ENCODE assay signal across 1 cellular context in the genomic region with DNA sequence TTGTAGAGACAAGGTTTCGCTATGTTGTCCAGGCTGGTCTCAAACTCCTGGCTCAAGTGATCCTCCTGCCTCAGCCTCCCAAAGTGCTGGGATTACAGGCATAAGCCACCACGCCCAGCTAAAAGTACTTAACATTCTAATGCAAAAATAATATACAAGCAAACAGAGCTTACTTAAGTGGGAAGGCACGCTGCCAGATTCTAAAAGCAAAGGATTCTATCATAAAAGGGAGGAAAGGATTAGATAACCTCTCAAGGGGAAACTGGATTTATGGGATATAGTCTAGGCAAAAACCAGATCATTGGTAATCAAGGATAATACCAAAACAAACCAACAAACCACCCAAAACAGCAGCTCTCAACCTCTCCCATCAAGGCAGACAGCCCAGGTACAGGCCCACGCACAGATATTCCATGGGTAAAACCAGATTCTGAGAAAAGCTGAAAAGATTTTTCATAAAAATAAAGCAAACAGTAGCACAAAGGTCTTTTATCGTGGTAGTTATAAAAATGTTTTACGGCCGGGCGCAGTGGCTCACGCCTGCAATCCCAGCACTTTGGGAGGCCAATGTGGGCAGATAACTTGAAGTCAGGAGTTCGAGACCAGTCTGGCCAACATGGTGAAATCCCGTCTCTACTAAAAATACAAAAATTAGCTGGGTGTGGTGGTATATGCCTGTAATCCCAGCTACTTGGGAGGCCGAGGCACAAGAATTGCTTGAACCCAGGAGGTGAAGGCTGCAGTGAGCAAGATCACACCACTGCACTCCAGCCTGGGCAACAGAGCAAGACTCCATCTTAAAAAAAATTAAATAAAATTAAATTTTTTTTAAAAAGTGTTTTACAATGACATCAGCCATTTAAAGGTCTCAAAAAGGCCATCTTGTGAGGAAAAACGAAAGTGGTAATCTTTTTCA.
A peak's percentile ranks its signal among the peaks of the same experiment; 100 is the strongest.
TF ChIP-seq lines count a peak whose summit lies in the region.

No MANE protein-coding gene starts in this region.

TF ChIP-seq in HEK293, 187 proteins besides CTCF, POLR2A, EP300 and RAD21 (continued from another document and continues in another):
- TF ChIP-seq, protein P1, sequence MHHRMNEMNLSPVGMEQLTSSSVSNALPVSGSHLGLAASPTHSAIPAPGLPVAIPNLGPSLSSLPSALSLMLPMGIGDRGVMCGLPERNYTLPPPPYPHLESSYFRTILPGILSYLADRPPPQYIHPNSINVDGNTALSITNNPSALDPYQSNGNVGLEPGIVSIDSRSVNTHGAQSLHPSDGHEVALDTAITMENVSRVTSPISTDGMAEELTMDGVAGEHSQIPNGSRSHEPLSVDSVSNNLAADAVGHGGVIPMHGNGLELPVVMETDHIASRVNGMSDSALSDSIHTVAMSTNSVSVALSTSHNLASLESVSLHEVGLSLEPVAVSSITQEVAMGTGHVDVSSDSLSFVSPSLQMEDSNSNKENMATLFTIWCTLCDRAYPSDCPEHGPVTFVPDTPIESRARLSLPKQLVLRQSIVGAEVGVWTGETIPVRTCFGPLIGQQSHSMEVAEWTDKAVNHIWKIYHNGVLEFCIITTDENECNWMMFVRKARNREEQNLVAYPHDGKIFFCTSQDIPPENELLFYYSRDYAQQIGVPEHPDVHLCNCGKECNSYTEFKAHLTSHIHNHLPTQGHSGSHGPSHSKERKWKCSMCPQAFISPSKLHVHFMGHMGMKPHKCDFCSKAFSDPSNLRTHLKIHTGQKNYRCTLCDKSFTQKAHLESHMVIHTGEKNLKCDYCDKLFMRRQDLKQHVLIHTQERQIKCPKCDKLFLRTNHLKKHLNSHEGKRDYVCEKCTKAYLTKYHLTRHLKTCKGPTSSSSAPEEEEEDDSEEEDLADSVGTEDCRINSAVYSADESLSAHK (tag by site-specific recombination; IDR thresholded peaks at IDR 0.05): peak; percentile 83
- peak; percentile 70 for TF ChIP-seq ZNF341 (tag by site-specific recombination; IDR thresholded peaks at IDR 0.05; ENCODE audit: low read depth)
- TF ChIP-seq ZNF843 (tag by site-specific recombination; IDR thresholded peaks at IDR 0.05): peak; percentile 96
- TF ChIP-seq KLF10 (tag by site-specific recombination; IDR thresholded peaks at IDR 0.05): peak; percentile 72
- TF ChIP-seq, protein P2, sequence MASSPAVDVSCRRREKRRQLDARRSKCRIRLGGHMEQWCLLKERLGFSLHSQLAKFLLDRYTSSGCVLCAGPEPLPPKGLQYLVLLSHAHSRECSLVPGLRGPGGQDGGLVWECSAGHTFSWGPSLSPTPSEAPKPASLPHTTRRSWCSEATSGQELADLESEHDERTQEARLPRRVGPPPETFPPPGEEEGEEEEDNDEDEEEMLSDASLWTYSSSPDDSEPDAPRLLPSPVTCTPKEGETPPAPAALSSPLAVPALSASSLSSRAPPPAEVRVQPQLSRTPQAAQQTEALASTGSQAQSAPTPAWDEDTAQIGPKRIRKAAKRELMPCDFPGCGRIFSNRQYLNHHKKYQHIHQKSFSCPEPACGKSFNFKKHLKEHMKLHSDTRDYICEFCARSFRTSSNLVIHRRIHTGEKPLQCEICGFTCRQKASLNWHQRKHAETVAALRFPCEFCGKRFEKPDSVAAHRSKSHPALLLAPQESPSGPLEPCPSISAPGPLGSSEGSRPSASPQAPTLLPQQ (tag by site-specific recombination; IDR thresholded peaks at IDR 0.05): peak; percentile 55; the same call in 1 of the 2 replicates
- TF ChIP-seq FEZF1 (tag by site-specific recombination; IDR thresholded peaks at IDR 0.05): peak; percentile 87
- TF ChIP-seq, protein P3, sequence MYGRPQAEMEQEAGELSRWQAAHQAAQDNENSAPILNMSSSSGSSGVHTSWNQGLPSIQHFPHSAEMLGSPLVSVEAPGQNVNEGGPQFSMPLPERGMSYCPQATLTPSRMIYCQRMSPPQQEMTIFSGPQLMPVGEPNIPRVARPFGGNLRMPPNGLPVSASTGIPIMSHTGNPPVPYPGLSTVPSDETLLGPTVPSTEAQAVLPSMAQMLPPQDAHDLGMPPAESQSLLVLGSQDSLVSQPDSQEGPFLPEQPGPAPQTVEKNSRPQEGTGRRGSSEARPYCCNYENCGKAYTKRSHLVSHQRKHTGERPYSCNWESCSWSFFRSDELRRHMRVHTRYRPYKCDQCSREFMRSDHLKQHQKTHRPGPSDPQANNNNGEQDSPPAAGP (tag by site-specific recombination; IDR thresholded peaks at IDR 0.05): peak; percentile 99
- peak; percentile 98 for TF ChIP-seq ZNF121 (tag by site-specific recombination; IDR thresholded peaks at IDR 0.05)
- peak; percentile 88; the same call in 1 of the 2 replicates for TF ChIP-seq ZEB2 (tag by site-specific recombination; IDR thresholded peaks at IDR 0.05)
- TF ChIP-seq, protein P4, sequence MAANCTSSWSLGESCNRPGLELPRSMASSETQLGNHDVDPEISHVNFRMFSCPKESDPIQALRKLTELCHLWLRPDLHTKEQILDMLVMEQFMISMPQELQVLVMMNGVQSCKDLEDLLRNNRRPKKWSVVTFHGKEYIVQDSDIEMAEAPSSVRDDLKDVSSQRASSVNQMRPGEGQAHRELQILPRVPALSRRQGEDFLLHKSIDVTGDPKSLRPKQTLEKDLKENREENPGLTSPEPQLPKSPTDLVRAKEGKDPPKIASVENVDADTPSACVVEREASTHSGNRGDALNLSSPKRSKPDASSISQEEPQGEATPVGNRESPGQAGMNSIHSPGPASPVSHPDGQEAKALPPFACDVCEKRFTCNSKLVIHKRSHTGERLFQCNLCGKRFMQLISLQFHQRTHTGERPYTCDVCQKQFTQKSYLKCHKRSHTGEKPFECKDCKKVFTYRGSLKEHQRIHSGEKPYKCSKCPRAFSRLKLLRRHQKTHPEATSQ (tag by site-specific recombination; IDR thresholded peaks at IDR 0.05): peak; percentile 64; the same call in 1 of the 2 replicates
- TF ChIP-seq GLI2 (tag by site-specific recombination; IDR thresholded peaks at IDR 0.05; ENCODE audit: borderline replicate concordance, low read depth): peak; percentile 45; the same call in 1 of the 2 replicates
- TF ChIP-seq KLF1 (tag by site-specific recombination; IDR thresholded peaks at IDR 0.05): peak; percentile 98
- TF ChIP-seq REPIN1 (tag by site-specific recombination; IDR thresholded peaks at IDR 0.05; ENCODE audit: low read depth): 0 out of 2 replicates have a peak, but pooled peaks have one; percentile 80
- TF ChIP-seq ZBTB44 (tag by site-specific recombination; IDR thresholded peaks at IDR 0.05): peak; percentile 75
- TF ChIP-seq IKZF3 (tag by site-specific recombination; IDR thresholded peaks at IDR 0.05): peak; percentile 53; the same call in 1 of the 2 replicates
- peak; percentile 85 for TF ChIP-seq GFI1B (tag by site-specific recombination; IDR thresholded peaks at IDR 0.05)
- 0 out of 2 replicates have a peak, but pooled peaks have one; percentile 49 for TF ChIP-seq SCRT1 (tag by site-specific recombination; IDR thresholded peaks at IDR 0.05; ENCODE audit: borderline replicate concordance)
- peak; percentile 88 for TF ChIP-seq ZXDB (tag by site-specific recombination; IDR thresholded peaks at IDR 0.05)
- 0 out of 2 replicates have a peak, but pooled peaks have one; percentile 43 for TF ChIP-seq ZNF629 (tag by site-specific recombination; IDR thresholded peaks at IDR 0.05)
- TF ChIP-seq ZNF610 (tag by site-specific recombination; IDR thresholded peaks at IDR 0.05; ENCODE audit: borderline replicate concordance): peak; percentile 67; the same call in 1 of the 2 replicates
- TF ChIP-seq ZNF184 (tag by site-specific recombination; IDR thresholded peaks at IDR 0.05): 0 out of 2 replicates have a peak, but pooled peaks have one; percentile 44
- TF ChIP-seq WT1 (tag by site-specific recombination; IDR thresholded peaks at IDR 0.05): peak; percentile 100
- peak; percentile 56 for TF ChIP-seq ZNF580 (tag by site-specific recombination; IDR thresholded peaks at IDR 0.05)
- peak; percentile 75; the same call in 1 of the 2 replicates for TF ChIP-seq KLF9 (tag by site-specific recombination; IDR thresholded peaks at IDR 0.05; ENCODE audit: low read depth)
- TF ChIP-seq GLIS1 (tag by site-specific recombination; IDR thresholded peaks at IDR 0.05): peak; percentile 53
- TF ChIP-seq INSM2 (tag by site-specific recombination; IDR thresholded peaks at IDR 0.05): peak; percentile 90
- TF ChIP-seq ZNF24 (tag by site-specific recombination; IDR thresholded peaks at IDR 0.05): 0 out of 2 replicates have a peak, but pooled peaks have one; percentile 43
- TF ChIP-seq KLF7 (tag by site-specific recombination; IDR thresholded peaks at IDR 0.05; ENCODE audit: borderline replicate concordance): peak; percentile 99; the same call in 1 of the 2 replicates
- TF ChIP-seq TSHZ1 (tag by site-specific recombination; IDR thresholded peaks at IDR 0.05; ENCODE audit: borderline replicate concordance): peak; percentile 95; the same call in 1 of the 2 replicates
- TF ChIP-seq, protein P5, sequence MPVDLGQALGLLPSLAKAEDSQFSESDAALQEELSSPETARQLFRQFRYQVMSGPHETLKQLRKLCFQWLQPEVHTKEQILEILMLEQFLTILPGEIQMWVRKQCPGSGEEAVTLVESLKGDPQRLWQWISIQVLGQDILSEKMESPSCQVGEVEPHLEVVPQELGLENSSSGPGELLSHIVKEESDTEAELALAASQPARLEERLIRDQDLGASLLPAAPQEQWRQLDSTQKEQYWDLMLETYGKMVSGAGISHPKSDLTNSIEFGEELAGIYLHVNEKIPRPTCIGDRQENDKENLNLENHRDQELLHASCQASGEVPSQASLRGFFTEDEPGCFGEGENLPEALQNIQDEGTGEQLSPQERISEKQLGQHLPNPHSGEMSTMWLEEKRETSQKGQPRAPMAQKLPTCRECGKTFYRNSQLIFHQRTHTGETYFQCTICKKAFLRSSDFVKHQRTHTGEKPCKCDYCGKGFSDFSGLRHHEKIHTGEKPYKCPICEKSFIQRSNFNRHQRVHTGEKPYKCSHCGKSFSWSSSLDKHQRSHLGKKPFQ (tag by site-specific recombination; IDR thresholded peaks at IDR 0.05): peak; percentile 77
- peak; percentile 90 for TF ChIP-seq OVOL3 (tag by site-specific recombination; IDR thresholded peaks at IDR 0.05)
- TF ChIP-seq ZNF423 (tag by site-specific recombination; IDR thresholded peaks at IDR 0.05): peak; percentile 52; the same call in 1 of the 2 replicates
- TF ChIP-seq, protein P6, sequence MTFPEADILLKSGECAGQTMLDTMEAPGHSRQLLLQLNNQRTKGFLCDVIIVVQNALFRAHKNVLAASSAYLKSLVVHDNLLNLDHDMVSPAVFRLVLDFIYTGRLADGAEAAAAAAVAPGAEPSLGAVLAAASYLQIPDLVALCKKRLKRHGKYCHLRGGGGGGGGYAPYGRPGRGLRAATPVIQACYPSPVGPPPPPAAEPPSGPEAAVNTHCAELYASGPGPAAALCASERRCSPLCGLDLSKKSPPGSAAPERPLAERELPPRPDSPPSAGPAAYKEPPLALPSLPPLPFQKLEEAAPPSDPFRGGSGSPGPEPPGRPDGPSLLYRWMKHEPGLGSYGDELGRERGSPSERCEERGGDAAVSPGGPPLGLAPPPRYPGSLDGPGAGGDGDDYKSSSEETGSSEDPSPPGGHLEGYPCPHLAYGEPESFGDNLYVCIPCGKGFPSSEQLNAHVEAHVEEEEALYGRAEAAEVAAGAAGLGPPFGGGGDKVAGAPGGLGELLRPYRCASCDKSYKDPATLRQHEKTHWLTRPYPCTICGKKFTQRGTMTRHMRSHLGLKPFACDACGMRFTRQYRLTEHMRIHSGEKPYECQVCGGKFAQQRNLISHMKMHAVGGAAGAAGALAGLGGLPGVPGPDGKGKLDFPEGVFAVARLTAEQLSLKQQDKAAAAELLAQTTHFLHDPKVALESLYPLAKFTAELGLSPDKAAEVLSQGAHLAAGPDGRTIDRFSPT (tag by site-specific recombination; IDR thresholded peaks at IDR 0.05): peak; percentile 76
- peak; percentile 37 for TF ChIP-seq ZBTB8A (tag by site-specific recombination; IDR thresholded peaks at IDR 0.05)
